Comparison of ENCODE assay signal across 8 cellular contexts in the genomic region with DNA sequence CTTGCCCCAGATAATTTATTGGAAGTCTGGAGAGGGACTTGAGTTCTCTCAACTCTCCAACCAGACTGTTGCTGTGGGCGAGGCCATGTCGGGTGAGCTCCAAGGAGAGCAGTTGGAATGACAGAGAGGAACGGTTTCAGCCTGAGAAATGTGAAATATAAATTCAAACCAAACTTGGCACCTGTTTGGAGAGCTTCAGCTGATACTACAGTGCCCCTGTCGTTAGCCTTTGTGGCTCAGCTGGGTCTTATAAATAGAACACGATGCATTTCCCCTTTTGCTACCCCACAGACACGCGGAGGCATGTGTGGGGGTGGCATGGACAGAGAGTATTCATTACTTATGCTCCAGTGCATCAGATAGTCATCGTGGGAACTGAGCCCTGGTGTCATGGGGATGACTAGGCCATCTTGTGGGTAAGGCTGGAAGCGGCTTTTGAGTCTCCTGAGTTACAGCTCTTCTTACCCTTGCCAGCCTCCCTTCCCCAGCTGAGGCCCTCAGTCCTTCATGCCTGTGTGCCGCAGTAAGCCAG. TPM values are rescaled to one million over a fixed set of nuclear protein-coding genes. Genes with fewer than 3 reads are reported as not detected.
DNase-seq lines count a peak whose midpoint lies in the region; ATAC-seq and TF ChIP-seq lines count a peak whose summit lies in the region.

No MANE protein-coding gene starts in this region.

- TF ChIP-seq CTCF in GM13976 (IDR thresholded peaks at IDR 0.05; ENCODE audit: borderline replicate concordance, control extremely low read depth, extremely low read depth, insufficient read depth, missing control alignments) (peak; percentile 25), cardiac muscle cell (IDR thresholded peaks at IDR 0.05; ENCODE audit: low read depth, low read length) (peak; percentile 30)

- peak; percentile 74 for DNase-seq in GM13976 (ENCODE audit: low spot score)
- DNase-seq in NOMO-1 treated with DMSO at 0.1 percent for 48 hours (lab: John Stamatoyannopoulos, UW; ENCODE audit: unreplicated experiment), result peak; percentile 97
- no peak for DNase-seq in activated T-helper 1 cell treated with anti-CD3 and anti-CD28 coated beads, Interleukin-12 subunit alpha, Interleukin-12 subunit beta, Interleukin-2, Interleukin-4 antibody, amounts not matched to agents 30 ng/mL and 10 ng/mL and 1 ng/mL, durations not matched to agents 14 hours and 24 hours and 36 hours (ENCODE audit: low spot score)
- DNase-seq in cardiac muscle cell (ENCODE audit: low read depth in 1 of 2, low spot score in 1 of 2), result peak in 1 of 2 donors; percentile 67
- DNase-seq in NCI-H1105 treated with DMSO at 0.1 percent for 48 hours (lab: John Stamatoyannopoulos, UW), result no peak
- DNase-seq in cerebellum (ENCODE audit: low spot score), result no peak

- peak; percentile 44 for ATAC-seq in HG02588 (IDR thresholded peaks at IDR 0.05; ENCODE audit: unreplicated experiment)

- H3K27ac ChIP-seq in cardiac muscle cell, result peak overlapping the region; percentile 64
- H3K27ac ChIP-seq in skeletal muscle tissue (ENCODE audit: low read depth, low read length), result peak overlapping the region; percentile 92

- peaks cover 49% of the 10 kb centered on the region for H3K4me1 ChIP-seq in cardiac muscle cell (ENCODE audit: low read depth)
- H3K4me1 ChIP-seq in skeletal muscle tissue (ENCODE audit: control insufficient read depth in 3 of 3, insufficient read depth in 3 of 3, low read length in 3 of 3), result peaks cover 94 to 97% (median 95%) of the 10 kb centered on the region in 3 donors

- H3K36me3 ChIP-seq in cardiac muscle cell, result no peaks in the 10 kb centered on the region
- peaks cover 0 to 3% (median 0%) of the 10 kb centered on the region in 3 donors for H3K36me3 ChIP-seq in skeletal muscle tissue (ENCODE audit: control insufficient read depth in 3 of 3, insufficient read depth in 3 of 3, low read length in 3 of 3)

- peaks cover 62% of the 10 kb centered on the region for H3K36me3 Mint-ChIP-seq in activated T-helper 1 cell treated with anti-CD3 and anti-CD28 coated beads, Interleukin-12 subunit alpha, Interleukin-12 subunit beta, Interleukin-2, Interleukin-4 antibody, amounts not matched to agents 30 ng/mL and 10 ng/mL and 1 ng/mL, durations not matched to agents 14 hours and 24 hours and 36 hours (ENCODE audit: low read depth)

- H3K27me3 Mint-ChIP-seq in activated T-helper 1 cell treated with anti-CD3 and anti-CD28 coated beads, Interleukin-12 subunit alpha, Interleukin-12 subunit beta, Interleukin-2, Interleukin-4 antibody, amounts not matched to agents 30 ng/mL and 10 ng/mL and 1 ng/mL, durations not matched to agents 14 hours and 24 hours and 36 hours (ENCODE audit: insufficient read depth), result no peaks in the 10 kb centered on the region

- intact Hi-C loops in activated T-helper 1 cell treated with anti-CD3 and anti-CD28 coated beads, Interleukin-12 subunit alpha, Interleukin-12 subunit beta, Interleukin-2, Interleukin-4 antibody, amounts not matched to agents 30 ng/mL and 10 ng/mL and 1 ng/mL, durations not matched to agents 14 hours and 24 hours and 36 hours (cut with micrococcal nuclease), result no loop called here

- no peaks in the 10 kb centered on the region for H3K27me3 ChIP-seq in cardiac muscle cell
- H3K27me3 ChIP-seq in skeletal muscle tissue (ENCODE audit: control insufficient read depth in 3 of 3, insufficient read depth in 3 of 3, low read length in 3 of 3), result no peaks in the 10 kb centered on the region

- H3K9ac ChIP-seq in skeletal muscle tissue (ENCODE audit: low read depth in 1 of 3, low read length in 3 of 3), result peak overlapping the region; percentile 27 to 79 (median 58)

- peaks cover 93% of the 10 kb centered on the region for H3K4me1 Mint-ChIP-seq in activated T-helper 1 cell treated with anti-CD3 and anti-CD28 coated beads, Interleukin-12 subunit alpha, Interleukin-12 subunit beta, Interleukin-2, Interleukin-4 antibody, amounts not matched to agents 30 ng/mL and 10 ng/mL and 1 ng/mL, durations not matched to agents 14 hours and 24 hours and 36 hours (ENCODE audit: low read depth)

- no peaks in the 10 kb centered on the region for H3K9me3 Mint-ChIP-seq in activated T-helper 1 cell treated with anti-CD3 and anti-CD28 coated beads, Interleukin-12 subunit alpha, Interleukin-12 subunit beta, Interleukin-2, Interleukin-4 antibody, amounts not matched to agents 30 ng/mL and 10 ng/mL and 1 ng/mL, durations not matched to agents 14 hours and 24 hours and 36 hours

- peak overlapping the region; percentile 38 for H3K4me3 Mint-ChIP-seq in activated T-helper 1 cell treated with anti-CD3 and anti-CD28 coated beads, Interleukin-12 subunit alpha, Interleukin-12 subunit beta, Interleukin-2, Interleukin-4 antibody, amounts not matched to agents 30 ng/mL and 10 ng/mL and 1 ng/mL, durations not matched to agents 14 hours and 24 hours and 36 hours

- H3K4me3 ChIP-seq in cardiac muscle cell (no peak overlapping the region), skeletal muscle tissue (ENCODE audit: low read length in 3 of 3) (peak overlapping the region; percentile 42 to 54 (median 47))

- H3K9me3 ChIP-seq in cardiac muscle cell (ENCODE audit: low read depth), result no peaks in the 10 kb centered on the region
- no peaks in the 10 kb centered on the region for H3K9me3 ChIP-seq in skeletal muscle tissue (ENCODE audit: control insufficient read depth in 3 of 3, low read length in 3 of 3)

- in situ Hi-C loops in GM13976 (cut with MboI; ENCODE audit: low sequenced_read_pairs, unreplicated experiment), result no loop called here

- H3K27ac Mint-ChIP-seq in activated T-helper 1 cell treated with anti-CD3 and anti-CD28 coated beads, Interleukin-12 subunit alpha, Interleukin-12 subunit beta, Interleukin-2, Interleukin-4 antibody, amounts not matched to agents 30 ng/mL and 10 ng/mL and 1 ng/mL, durations not matched to agents 14 hours and 24 hours and 36 hours, result peak overlapping the region; percentile 98

RNA-seq across cellular contexts. Expression of gene SMAD3, which starts 15.6 kb away (rescaled TPM):
- total RNA-seq in activated T-helper 1 cell treated with anti-CD3 and anti-CD28 coated beads, Interleukin-12 subunit alpha, Interleukin-12 subunit beta, Interleukin-2, Interleukin-4 antibody, amounts not matched to agents 30 ng/mL and 10 ng/mL and 1 ng/mL, durations not matched to agents 14 hours and 24 hours and 36 hours, result 80.2 and 80.4 TPM in 2 replicates
- total RNA-seq in cardiac muscle cell (25.9 and 29.2 TPM in 2 replicates), skeletal muscle tissue (17.2 TPM), cerebellum (10.4 TPM)
- polyA plus RNA-seq in cardiac muscle cell, result 16.3 and 26.1 TPM in 2 replicates

Comparison
In these comparisons a context has a peak if more than half of its experiments do, and no peak if none do; other contexts are left out.
1. DNase-seq: peak in GM13976 (single experiment) and NOMO-1 treated with DMSO at 0.1 percent for 48 hours (single experiment); none in activated T-helper 1 cell treated with anti-CD3 and anti-CD28 coated beads, Interleukin-12 subunit alpha, Interleukin-12 subunit beta, Interleukin-2, Interleukin-4 antibody, amounts not matched to agents 30 ng/mL and 10 ng/mL and 1 ng/mL, durations not matched to agents 14 hours and 24 hours and 36 hours (single experiment), NCI-H1105 treated with DMSO at 0.1 percent for 48 hours (single experiment) and cerebellum (single experiment).